Comparison of ENCODE assay signal across 1 cellular context in genomic region chr18:79643049-79643765, GRCh38.
TF ChIP-seq lines count a peak whose summit lies in the region.

No MANE protein-coding gene starts in this region.

TF ChIP-seq in HCT116, 20 proteins besides CTCF, POLR2A, EP300 and RAD21 (continued from another document):
- no peak for TF ChIP-seq EGR1 (IDR thresholded peaks at IDR 0.05; ENCODE audit: low read depth)
- no peak for TF ChIP-seq CBX3 (IDR thresholded peaks at IDR 0.05; ENCODE audit: low read depth)
- no peak for TF ChIP-seq ZNF274 (IDR thresholded peaks at IDR 0.05; ENCODE audit: low read depth, low read length)
- no peak for TF ChIP-seq EZH2phosphoT487 (IDR thresholded peaks at IDR 0.05; ENCODE audit: borderline replicate concordance)
- TF ChIP-seq SP1 (IDR thresholded peaks at IDR 0.05; ENCODE audit: low read depth): no peak
- no peak for TF ChIP-seq ZBTB33 (IDR thresholded peaks at IDR 0.05; ENCODE audit: extremely low read depth, insufficient replicate concordance, low read length)
- TF ChIP-seq ZFX (IDR thresholded peaks at IDR 0.05): no peak
- no peak for TF ChIP-seq REST (IDR thresholded peaks at IDR 0.05; ENCODE audit: low read depth)
- no peak for TF ChIP-seq TCF7L2 (IDR thresholded peaks at IDR 0.05; ENCODE audit: borderline replicate concordance, extremely low read depth, insufficient read depth, insufficient read length)
